Comparison of ENCODE assay signal across 1 cellular context in genomic region chr17:81712468-81713003, GRCh38.
TF ChIP-seq lines count a peak whose summit lies in the region.

No MANE protein-coding gene starts in this region.

TF ChIP-seq in K562, 482 proteins besides CTCF, POLR2A, EP300 and RAD21 (continued from another document):
- TF ChIP-seq, protein P1, sequence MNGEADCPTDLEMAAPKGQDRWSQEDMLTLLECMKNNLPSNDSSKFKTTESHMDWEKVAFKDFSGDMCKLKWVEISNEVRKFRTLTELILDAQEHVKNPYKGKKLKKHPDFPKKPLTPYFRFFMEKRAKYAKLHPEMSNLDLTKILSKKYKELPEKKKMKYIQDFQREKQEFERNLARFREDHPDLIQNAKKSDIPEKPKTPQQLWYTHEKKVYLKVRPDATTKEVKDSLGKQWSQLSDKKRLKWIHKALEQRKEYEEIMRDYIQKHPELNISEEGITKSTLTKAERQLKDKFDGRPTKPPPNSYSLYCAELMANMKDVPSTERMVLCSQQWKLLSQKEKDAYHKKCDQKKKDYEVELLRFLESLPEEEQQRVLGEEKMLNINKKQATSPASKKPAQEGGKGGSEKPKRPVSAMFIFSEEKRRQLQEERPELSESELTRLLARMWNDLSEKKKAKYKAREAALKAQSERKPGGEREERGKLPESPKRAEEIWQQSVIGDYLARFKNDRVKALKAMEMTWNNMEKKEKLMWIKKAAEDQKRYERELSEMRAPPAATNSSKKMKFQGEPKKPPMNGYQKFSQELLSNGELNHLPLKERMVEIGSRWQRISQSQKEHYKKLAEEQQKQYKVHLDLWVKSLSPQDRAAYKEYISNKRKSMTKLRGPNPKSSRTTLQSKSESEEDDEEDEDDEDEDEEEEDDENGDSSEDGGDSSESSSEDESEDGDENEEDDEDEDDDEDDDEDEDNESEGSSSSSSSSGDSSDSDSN (IDR thresholded peaks at IDR 0.05; ENCODE audit: borderline replicate concordance in 1 of 2, low read depth in 2 of 2, low read length in 2 of 2): peak in 1 of 2 experiments; percentile 95; a peak in 3 of 4 replicates
- TF ChIP-seq IFI16 (CRISPR knock-in tag; IDR thresholded peaks at IDR 0.05) (no peak), ZBTB1 (CRISPR knock-in tag; IDR thresholded peaks at IDR 0.05; ENCODE audit: borderline replicate concordance, low read depth) (peak; percentile 58; the same call in 1 of the 2 replicates), CBX5 (IDR thresholded peaks at IDR 0.05; ENCODE audit: borderline replicate concordance, low read depth) (no peak), HCFC1 (IDR thresholded peaks at IDR 0.05; ENCODE audit: low read depth, low read length) (peak; percentile 11; the same call in 1 of the 2 replicates), SAP30 (IDR thresholded peaks at IDR 0.05; ENCODE audit: borderline replicate concordance, insufficient read depth, low read depth, low read length, poor library complexity, severe bottlenecking) (peak; percentile 15), CTBP1 (IDR thresholded peaks at IDR 0.05; ENCODE audit: borderline replicate concordance) (0 out of 2 replicates have a peak, but pooled peaks have one; percentile 39), SMAD1 (IDR thresholded peaks at IDR 0.05; ENCODE audit: low read depth, low read length, partially characterized antibody) (no peak), GABPA (tag; conservative IDR thresholded peaks at IDR 0.05; ENCODE audit: low read depth) (0 out of 2 replicates have a peak, but pooled peaks have one; percentile 7), CCNT2 (IDR thresholded peaks at IDR 0.05; ENCODE audit: borderline replicate concordance, extremely low read depth, insufficient read length, low read depth, low read length) (no peak), ESRRB (CRISPR knock-in tag; IDR thresholded peaks at IDR 0.05; ENCODE audit: borderline replicate concordance) (no peak), SUPT5H (IDR thresholded peaks at IDR 0.05) (0 out of 2 replicates have a peak, but pooled peaks have one; percentile 37), ZNF717 (CRISPR knock-in tag; IDR thresholded peaks at IDR 0.05) (no peak), CBX3 (IDR thresholded peaks at IDR 0.05; ENCODE audit: borderline replicate concordance in 1 of 2, low read length in 2 of 2) (no peak), KDM1A (IDR thresholded peaks at IDR 0.05) (no peak), CAMTA2 (CRISPR knock-in tag; conservative IDR thresholded peaks at IDR 0.05) (no peak), TBP (optimal IDR thresholded peaks at IDR 0.05; ENCODE audit: low read depth, low read length) (no peak), SIN3A (IDR thresholded peaks at IDR 0.05; ENCODE audit: borderline replicate concordance in 2 of 2, control insufficient read depth in 1 of 2, low read depth in 2 of 2, low read length in 2 of 2) (peak in 1 of 2 experiments; percentile 9; a peak in 1 of 4 replicates), MYBL2 (IDR thresholded peaks at IDR 0.05; ENCODE audit: low read depth) (no peak), MYBL2 (CRISPR knock-in tag; IDR thresholded peaks at IDR 0.05; ENCODE audit: borderline replicate concordance) (no peak), ZNF766 (CRISPR knock-in tag; conservative IDR thresholded peaks at IDR 0.05) (no peak), NFE2L1 (tag; IDR thresholded peaks at IDR 0.05; ENCODE audit: borderline replicate concordance, low read depth) (no peak), JUNB (CRISPR knock-in tag; conservative IDR thresholded peaks at IDR 0.05) (no peak), PCBP1 (IDR thresholded peaks at IDR 0.05; ENCODE audit: low read depth, low read length, poor library complexity, severe bottlenecking) (no peak), NR2C2 (CRISPR knock-in tag; IDR thresholded peaks at IDR 0.05) (no peak), NR2C2 (tag; IDR thresholded peaks at IDR 0.05) (no peak), ZFX (CRISPR knock-in tag; IDR thresholded peaks at IDR 0.05) (peak; percentile 16), PHF8 (IDR thresholded peaks at IDR 0.05; ENCODE audit: borderline replicate concordance, low read length) (no peak), REST (CRISPR knock-in tag; IDR thresholded peaks at IDR 0.05; ENCODE audit: low read depth) (no peak), EGR1 (conservative IDR thresholded peaks at IDR 0.05) (peak; percentile 25), ETS2 (tag; IDR thresholded peaks at IDR 0.05; ENCODE audit: borderline replicate concordance, poor library complexity, severe bottlenecking) (no peak), ZNF197 (CRISPR knock-in tag; IDR thresholded peaks at IDR 0.05; ENCODE audit: low read depth) (no peak), NCOA6 (IDR thresholded peaks at IDR 0.05) (no peak), ILF3 (IDR thresholded peaks at IDR 0.05; ENCODE audit: borderline replicate concordance) (peak; percentile 54; the same call in 1 of the 2 replicates), TFAM (CRISPR knock-in tag; conservative IDR thresholded peaks at IDR 0.05) (no peak), MEF2A (IDR thresholded peaks at IDR 0.05; ENCODE audit: control insufficient read depth, low read depth, low read length) (no peak)
- TF ChIP-seq, protein P2, sequence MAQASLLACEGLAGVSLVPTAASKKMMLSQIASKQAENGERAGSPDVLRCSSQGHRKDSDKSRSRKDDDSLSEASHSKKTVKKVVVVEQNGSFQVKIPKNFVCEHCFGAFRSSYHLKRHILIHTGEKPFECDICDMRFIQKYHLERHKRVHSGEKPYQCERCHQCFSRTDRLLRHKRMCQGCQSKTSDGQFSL (CRISPR knock-in tag; IDR thresholded peaks at IDR 0.05): no peak
- TF ChIP-seq, protein P2 (tag; IDR thresholded peaks at IDR 0.05): no peak
- TF ChIP-seq, protein P3, sequence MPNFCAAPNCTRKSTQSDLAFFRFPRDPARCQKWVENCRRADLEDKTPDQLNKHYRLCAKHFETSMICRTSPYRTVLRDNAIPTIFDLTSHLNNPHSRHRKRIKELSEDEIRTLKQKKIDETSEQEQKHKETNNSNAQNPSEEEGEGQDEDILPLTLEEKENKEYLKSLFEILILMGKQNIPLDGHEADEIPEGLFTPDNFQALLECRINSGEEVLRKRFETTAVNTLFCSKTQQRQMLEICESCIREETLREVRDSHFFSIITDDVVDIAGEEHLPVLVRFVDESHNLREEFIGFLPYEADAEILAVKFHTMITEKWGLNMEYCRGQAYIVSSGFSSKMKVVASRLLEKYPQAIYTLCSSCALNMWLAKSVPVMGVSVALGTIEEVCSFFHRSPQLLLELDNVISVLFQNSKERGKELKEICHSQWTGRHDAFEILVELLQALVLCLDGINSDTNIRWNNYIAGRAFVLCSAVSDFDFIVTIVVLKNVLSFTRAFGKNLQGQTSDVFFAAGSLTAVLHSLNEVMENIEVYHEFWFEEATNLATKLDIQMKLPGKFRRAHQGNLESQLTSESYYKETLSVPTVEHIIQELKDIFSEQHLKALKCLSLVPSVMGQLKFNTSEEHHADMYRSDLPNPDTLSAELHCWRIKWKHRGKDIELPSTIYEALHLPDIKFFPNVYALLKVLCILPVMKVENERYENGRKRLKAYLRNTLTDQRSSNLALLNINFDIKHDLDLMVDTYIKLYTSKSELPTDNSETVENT (CRISPR knock-in tag; IDR thresholded peaks at IDR 0.05): peak; percentile 71; the same call in 1 of the 2 replicates
- TF ChIP-seq, protein P4, sequence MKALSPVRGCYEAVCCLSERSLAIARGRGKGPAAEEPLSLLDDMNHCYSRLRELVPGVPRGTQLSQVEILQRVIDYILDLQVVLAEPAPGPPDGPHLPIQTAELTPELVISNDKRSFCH (CRISPR knock-in tag; IDR thresholded peaks at IDR 0.05): no peak
- TF ChIP-seq, protein P4 (tag; IDR thresholded peaks at IDR 0.05): no peak
- TF ChIP-seq, protein P5, sequence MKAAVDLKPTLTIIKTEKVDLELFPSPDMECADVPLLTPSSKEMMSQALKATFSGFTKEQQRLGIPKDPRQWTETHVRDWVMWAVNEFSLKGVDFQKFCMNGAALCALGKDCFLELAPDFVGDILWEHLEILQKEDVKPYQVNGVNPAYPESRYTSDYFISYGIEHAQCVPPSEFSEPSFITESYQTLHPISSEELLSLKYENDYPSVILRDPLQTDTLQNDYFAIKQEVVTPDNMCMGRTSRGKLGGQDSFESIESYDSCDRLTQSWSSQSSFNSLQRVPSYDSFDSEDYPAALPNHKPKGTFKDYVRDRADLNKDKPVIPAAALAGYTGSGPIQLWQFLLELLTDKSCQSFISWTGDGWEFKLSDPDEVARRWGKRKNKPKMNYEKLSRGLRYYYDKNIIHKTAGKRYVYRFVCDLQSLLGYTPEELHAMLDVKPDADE (conservative IDR thresholded peaks at IDR 0.05; ENCODE audit: control insufficient read depth, low read depth, low read length): no peak
- TF ChIP-seq, protein P6, sequence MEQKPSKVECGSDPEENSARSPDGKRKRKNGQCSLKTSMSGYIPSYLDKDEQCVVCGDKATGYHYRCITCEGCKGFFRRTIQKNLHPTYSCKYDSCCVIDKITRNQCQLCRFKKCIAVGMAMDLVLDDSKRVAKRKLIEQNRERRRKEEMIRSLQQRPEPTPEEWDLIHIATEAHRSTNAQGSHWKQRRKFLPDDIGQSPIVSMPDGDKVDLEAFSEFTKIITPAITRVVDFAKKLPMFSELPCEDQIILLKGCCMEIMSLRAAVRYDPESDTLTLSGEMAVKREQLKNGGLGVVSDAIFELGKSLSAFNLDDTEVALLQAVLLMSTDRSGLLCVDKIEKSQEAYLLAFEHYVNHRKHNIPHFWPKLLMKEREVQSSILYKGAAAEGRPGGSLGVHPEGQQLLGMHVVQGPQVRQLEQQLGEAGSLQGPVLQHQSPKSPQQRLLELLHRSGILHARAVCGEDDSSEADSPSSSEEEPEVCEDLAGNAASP (IDR thresholded peaks at IDR 0.05): no peak
- TF ChIP-seq, protein P7, sequence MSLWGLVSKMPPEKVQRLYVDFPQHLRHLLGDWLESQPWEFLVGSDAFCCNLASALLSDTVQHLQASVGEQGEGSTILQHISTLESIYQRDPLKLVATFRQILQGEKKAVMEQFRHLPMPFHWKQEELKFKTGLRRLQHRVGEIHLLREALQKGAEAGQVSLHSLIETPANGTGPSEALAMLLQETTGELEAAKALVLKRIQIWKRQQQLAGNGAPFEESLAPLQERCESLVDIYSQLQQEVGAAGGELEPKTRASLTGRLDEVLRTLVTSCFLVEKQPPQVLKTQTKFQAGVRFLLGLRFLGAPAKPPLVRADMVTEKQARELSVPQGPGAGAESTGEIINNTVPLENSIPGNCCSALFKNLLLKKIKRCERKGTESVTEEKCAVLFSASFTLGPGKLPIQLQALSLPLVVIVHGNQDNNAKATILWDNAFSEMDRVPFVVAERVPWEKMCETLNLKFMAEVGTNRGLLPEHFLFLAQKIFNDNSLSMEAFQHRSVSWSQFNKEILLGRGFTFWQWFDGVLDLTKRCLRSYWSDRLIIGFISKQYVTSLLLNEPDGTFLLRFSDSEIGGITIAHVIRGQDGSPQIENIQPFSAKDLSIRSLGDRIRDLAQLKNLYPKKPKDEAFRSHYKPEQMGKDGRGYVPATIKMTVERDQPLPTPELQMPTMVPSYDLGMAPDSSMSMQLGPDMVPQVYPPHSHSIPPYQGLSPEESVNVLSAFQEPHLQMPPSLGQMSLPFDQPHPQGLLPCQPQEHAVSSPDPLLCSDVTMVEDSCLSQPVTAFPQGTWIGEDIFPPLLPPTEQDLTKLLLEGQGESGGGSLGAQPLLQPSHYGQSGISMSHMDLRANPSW (CRISPR knock-in tag; IDR thresholded peaks at IDR 0.05): peak; percentile 62; the same call in 1 of the 2 replicates
- TF ChIP-seq, protein P8, sequence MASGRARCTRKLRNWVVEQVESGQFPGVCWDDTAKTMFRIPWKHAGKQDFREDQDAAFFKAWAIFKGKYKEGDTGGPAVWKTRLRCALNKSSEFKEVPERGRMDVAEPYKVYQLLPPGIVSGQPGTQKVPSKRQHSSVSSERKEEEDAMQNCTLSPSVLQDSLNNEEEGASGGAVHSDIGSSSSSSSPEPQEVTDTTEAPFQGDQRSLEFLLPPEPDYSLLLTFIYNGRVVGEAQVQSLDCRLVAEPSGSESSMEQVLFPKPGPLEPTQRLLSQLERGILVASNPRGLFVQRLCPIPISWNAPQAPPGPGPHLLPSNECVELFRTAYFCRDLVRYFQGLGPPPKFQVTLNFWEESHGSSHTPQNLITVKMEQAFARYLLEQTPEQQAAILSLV (tag; IDR thresholded peaks at IDR 0.05): no peak
- TF ChIP-seq, protein P9, sequence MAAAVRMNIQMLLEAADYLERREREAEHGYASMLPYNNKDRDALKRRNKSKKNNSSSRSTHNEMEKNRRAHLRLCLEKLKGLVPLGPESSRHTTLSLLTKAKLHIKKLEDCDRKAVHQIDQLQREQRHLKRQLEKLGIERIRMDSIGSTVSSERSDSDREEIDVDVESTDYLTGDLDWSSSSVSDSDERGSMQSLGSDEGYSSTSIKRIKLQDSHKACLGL (CRISPR knock-in tag; IDR thresholded peaks at IDR 0.05; ENCODE audit: borderline replicate concordance, poor library complexity, severe bottlenecking): no peak
TF ChIP-seq in K562: peak in this region for 37.
